In the genomic region with DNA sequence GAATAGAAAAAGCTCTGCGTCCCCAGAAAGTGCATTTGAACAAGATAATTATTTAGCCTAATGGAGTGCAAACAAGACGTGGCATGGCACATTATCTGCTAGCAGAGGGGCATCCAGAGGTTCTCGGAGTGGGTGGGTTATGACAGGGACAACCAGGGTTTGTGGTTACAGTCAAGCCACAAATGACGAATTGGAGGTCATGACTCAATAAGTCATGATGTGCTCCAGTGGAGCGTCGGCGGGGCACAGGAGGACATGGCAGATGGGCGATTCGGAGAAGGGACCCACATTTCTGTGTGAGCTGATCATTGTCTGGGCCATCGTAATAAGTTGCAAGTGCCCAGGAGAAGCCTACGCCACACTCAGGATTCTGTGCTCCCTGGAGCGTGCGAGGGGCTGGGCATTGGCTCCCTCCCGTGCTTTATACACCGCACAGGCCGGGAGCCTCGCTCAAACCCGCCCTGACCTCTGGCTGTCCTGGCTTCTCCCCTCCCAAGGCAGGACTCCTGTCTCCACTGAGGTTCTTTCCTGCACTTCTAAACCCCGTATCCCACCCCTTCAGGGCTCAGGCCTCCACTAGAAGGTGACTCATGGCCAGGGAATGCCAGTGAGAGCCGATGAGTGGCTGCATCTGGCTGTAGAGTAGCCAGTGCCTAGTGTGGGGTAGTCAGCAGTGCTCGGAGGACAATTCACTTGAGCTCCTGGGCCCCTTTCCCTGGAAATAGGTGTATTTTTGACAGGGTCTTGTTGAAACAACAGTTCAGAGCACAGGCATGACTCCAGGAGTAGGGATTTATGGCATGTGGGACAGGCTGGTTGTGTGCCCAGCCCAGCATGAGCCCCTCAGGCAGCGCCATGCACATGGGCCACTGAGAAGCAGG, we compare ENCODE assay signal across 10 cellular contexts.
DNase-seq lines count a peak whose midpoint lies in the region; ATAC-seq and TF ChIP-seq lines count a peak whose summit lies in the region.
"Had no signal": no experiment of that assay in that cellular context is flagged by ENCODE, and none has a peak within 500 bp of the region (broad histone marks: within the 10 kb centered on the region; RNA-seq: fewer than 3 reads in every experiment).

No MANE protein-coding gene starts in this region.

- TF ChIP-seq POLR2A in gastroesophageal sphincter (IDR thresholded peaks at IDR 0.05), result no peak

- DNase-seq in activated CD4-positive, alpha-beta T cell treated with anti-CD3 and anti-CD28 coated beads for 36 hours, result peak; percentile 44
- no peak for DNase-seq in activated CD4-positive, alpha-beta T cell treated with anti-CD3 and anti-CD28 coated beads for 1 hour
- peak; percentile 75 to 76 for DNase-seq in SJCRH30
- DNase-seq in D341Med (ENCODE audit: low spot score), result no peak
- DNase-seq in activated gamma-delta T cell (lab: John Stamatoyannopoulos, UW), result no peak
- no peak for DNase-seq in type B pancreatic cell (ENCODE audit: extremely low spot score, unreplicated experiment)
- DNase-seq: nucleus accumbens had no signal

- CTCF ChIA-PET in activated CD4-positive, alpha-beta T cell treated with anti-CD3 and anti-CD28 coated beads for 36 hours (lab: Charles Lee), result interaction anchor here (0.6 to 0.7 kb wide), 2 partner anchors 172 to 181 kb away, joined by 3 read pairs; no protein-coding TSS in a partner anchor

- POLR2A ChIA-PET in activated CD4-positive, alpha-beta T cell treated with anti-CD3 and anti-CD28 coated beads for 36 hours (lab: Charles Lee), result no interaction called here

- H3K27ac ChIP-seq in SJCRH30 (peak overlapping the region; percentile 47), gastroesophageal sphincter (peak overlapping the region in 1 of 4 donors; percentile 19)
- H3K27ac ChIP-seq: ascending aorta had no signal

- H3K4me3 ChIP-seq in SJCRH30 (no peak overlapping the region), gastroesophageal sphincter (no peak overlapping the region)
- H3K4me3 ChIP-seq: ascending aorta had no signal

- ATAC-seq in activated CD4-positive, alpha-beta T cell treated with anti-CD3 and anti-CD28 coated beads for 36 hours, result peak; percentile 58
- ATAC-seq in gastroesophageal sphincter, result peak; percentile 67
- ATAC-seq in stimulated activated memory B cell treated with anti-CD40 and anti-IgM and Interleukin-4, amounts not matched to agents 10 μg/mL and 1 μg/mL and 100 μg/mL, for 72 hours, result peak; percentile 70

- H3K4me1 ChIP-seq in SJCRH30 (peaks cover 14% of the 10 kb centered on the region), gastroesophageal sphincter (peaks cover 0 to 22% (median 12%) of the 10 kb centered on the region in 3 donors)
- H3K4me1 ChIP-seq: ascending aorta had no signal

- H3K27me3 ChIP-seq in SJCRH30 (no peaks in the 10 kb centered on the region), gastroesophageal sphincter (no peaks in the 10 kb centered on the region)
- H3K27me3 ChIP-seq: ascending aorta had no signal

- no peak for TF ChIP-seq EP300 in gastroesophageal sphincter (IDR thresholded peaks at IDR 0.05)

- H3K9me3 Mint-ChIP-seq in activated CD4-positive, alpha-beta T cell treated with anti-CD3 and anti-CD28 coated beads for 36 hours (ENCODE audit: low read depth), result no peaks in the 10 kb centered on the region
- no peaks in the 10 kb centered on the region for H3K9me3 Mint-ChIP-seq in stimulated activated memory B cell treated with anti-CD40 and anti-IgM and Interleukin-4, amounts not matched to agents 10 μg/mL and 1 μg/mL and 100 μg/mL, for 72 hours
- no peaks in the 10 kb centered on the region for H3K9me3 Mint-ChIP-seq in type B pancreatic cell

- no peaks in the 10 kb centered on the region for H3K27me3 Mint-ChIP-seq in activated CD4-positive, alpha-beta T cell treated with anti-CD3 and anti-CD28 coated beads for 36 hours
- H3K27me3 Mint-ChIP-seq in stimulated activated memory B cell treated with anti-CD40 and anti-IgM and Interleukin-4, amounts not matched to agents 10 μg/mL and 1 μg/mL and 100 μg/mL, for 72 hours, result no peaks in the 10 kb centered on the region
- no peaks in the 10 kb centered on the region for H3K27me3 Mint-ChIP-seq in type B pancreatic cell

- no peak for TF ChIP-seq CTCF in gastroesophageal sphincter (IDR thresholded peaks at IDR 0.05)
- TF ChIP-seq CTCF in type B pancreatic cell (conservative IDR thresholded peaks at IDR 0.05), result no peak

- peaks cover 18% of the 10 kb centered on the region for H3K36me3 Mint-ChIP-seq in activated CD4-positive, alpha-beta T cell treated with anti-CD3 and anti-CD28 coated beads for 36 hours (ENCODE audit: low read depth)
- peaks cover 86% of the 10 kb centered on the region for H3K36me3 Mint-ChIP-seq in stimulated activated memory B cell treated with anti-CD40 and anti-IgM and Interleukin-4, amounts not matched to agents 10 μg/mL and 1 μg/mL and 100 μg/mL, for 72 hours
- peaks cover 19% of the 10 kb centered on the region for H3K36me3 Mint-ChIP-seq in type B pancreatic cell

- intact Hi-C loops in activated CD4-positive, alpha-beta T cell treated with anti-CD3 and anti-CD28 coated beads for 36 hours (cut with DNase I, micrococcal nuclease), result no loop called here

- no peak overlapping the region for H3K27ac Mint-ChIP-seq in activated CD4-positive, alpha-beta T cell treated with anti-CD3 and anti-CD28 coated beads for 36 hours
- peak overlapping the region; percentile 74 for H3K27ac Mint-ChIP-seq in stimulated activated memory B cell treated with anti-CD40 and anti-IgM and Interleukin-4, amounts not matched to agents 10 μg/mL and 1 μg/mL and 100 μg/mL, for 72 hours
- H3K27ac Mint-ChIP-seq in type B pancreatic cell, result no peak overlapping the region

- no peak overlapping the region for H3K4me3 Mint-ChIP-seq in activated CD4-positive, alpha-beta T cell treated with anti-CD3 and anti-CD28 coated beads for 36 hours
- H3K4me3 Mint-ChIP-seq in stimulated activated memory B cell treated with anti-CD40 and anti-IgM and Interleukin-4, amounts not matched to agents 10 μg/mL and 1 μg/mL and 100 μg/mL, for 72 hours, result no peak overlapping the region
- no peak overlapping the region for H3K4me3 Mint-ChIP-seq in type B pancreatic cell

- H3K4me1 Mint-ChIP-seq in activated CD4-positive, alpha-beta T cell treated with anti-CD3 and anti-CD28 coated beads for 36 hours, result peaks cover 5% of the 10 kb centered on the region
- peaks cover 12% of the 10 kb centered on the region for H3K4me1 Mint-ChIP-seq in stimulated activated memory B cell treated with anti-CD40 and anti-IgM and Interleukin-4, amounts not matched to agents 10 μg/mL and 1 μg/mL and 100 μg/mL, for 72 hours
- H3K4me1 Mint-ChIP-seq in type B pancreatic cell (ENCODE audit: unreplicated experiment), result peaks cover 17% of the 10 kb centered on the region

- H3K9me3 ChIP-seq in SJCRH30 (replicated peaks) (no peaks in the 10 kb centered on the region), gastroesophageal sphincter (no peaks in the 10 kb centered on the region)
- H3K9me3 ChIP-seq: ascending aorta had no signal

- no peaks in the 10 kb centered on the region; the same call in 1 of the 2 replicates for H3K36me3 ChIP-seq in SJCRH30
- H3K36me3 ChIP-seq in gastroesophageal sphincter, result peaks cover 0 to 89% of the 10 kb centered on the region in 2 donors

- 95 to 96% methylated on average over 10 to 12 of the region's 22 CpGs for WGBS in gastroesophageal sphincter (ENCODE audit: low coverage in 1 of 2), 2 donors

Comparison
In these comparisons a context has a peak if more than half of its experiments do, and no peak if none do; other contexts are left out.
1. DNase-seq: peak in activated CD4-positive, alpha-beta T cell treated with anti-CD3 and anti-CD28 coated beads for 36 hours (single experiment) and SJCRH30 (2 of 2); none in activated CD4-positive, alpha-beta T cell treated with anti-CD3 and anti-CD28 coated beads for 1 hour (single experiment), D341Med (single experiment), activated gamma-delta T cell (single experiment) and type B pancreatic cell (single experiment).
2. Peak in every context shown above with its lines, with median percentiles within 50 percentile points of each other: ATAC-seq.